ENCODE assay signal across 9 cellular contexts in genomic region chr22:24807284-24807950, GRCh38. TPM values are rescaled to one million over a fixed set of nuclear protein-coding genes. Genes with fewer than 3 reads are reported as not detected.
A peak's percentile ranks its signal among the peaks of the same experiment; 100 is the strongest.
DNase-seq lines count a peak whose midpoint lies in the region; TF ChIP-seq lines count a peak whose summit lies in the region.
"Had no signal": no experiment of that assay in that cellular context is flagged by ENCODE, and none has a peak within 500 bp of the region (broad histone marks: within the 10 kb centered on the region; RNA-seq: fewer than 3 reads in every experiment).

No MANE protein-coding gene starts in this region.

- peak overlapping the region; percentile 72; the same call in 1 of the 2 replicates for H3K4me3 ChIP-seq in iPS-20b (ENCODE audit: low read length)
- H3K4me3 ChIP-seq in sigmoid colon = no peak overlapping the region

- H3K27ac Mint-ChIP-seq in brain = peak overlapping the region; percentile 8 to 99 (median 48)
- no peak overlapping the region for H3K27ac Mint-ChIP-seq in MCF 10A (ENCODE audit: low read depth, unreplicated experiment)

- H3K27me3 ChIP-seq in iPS-20b (ENCODE audit: insufficient read depth, low read length) (peaks cover 8% of the 10 kb centered on the region), sigmoid colon (no peaks in the 10 kb centered on the region)

- H3K36me3 ChIP-seq in iPS-20b (ENCODE audit: insufficient read depth, low read depth, low read length) (no peaks in the 10 kb centered on the region), sigmoid colon (no peaks in the 10 kb centered on the region)

- H3K4me3 Mint-ChIP-seq in brain (peak overlapping the region; percentile 74 to 82 (median 78)), MCF 10A (ENCODE audit: unreplicated experiment) (no peak overlapping the region)

- CTCF ChIA-PET in MCF 10A (lab: Yijun Ruan, JAX) = no interaction called here

- no peaks in the 10 kb centered on the region for H3K4me1 ChIP-seq in iPS-20b (ENCODE audit: insufficient read depth, low read length)
- peaks cover 0 to 42% (median 25%) of the 10 kb centered on the region in 4 donors for H3K4me1 ChIP-seq in sigmoid colon

- no TSS peak for BruUV-seq in MCF 10A (replicated peaks; lab: Mats Ljungman, UMichigan)

- H3K36me3 Mint-ChIP-seq in brain (no peaks in the 10 kb centered on the region), MCF 10A (ENCODE audit: insufficient read depth, unreplicated experiment) (no peaks in the 10 kb centered on the region)

- no peak for TF ChIP-seq EP300 in sigmoid colon (IDR thresholded peaks at IDR 0.05)

- H3K9me3 ChIP-seq in iPS-20b (ENCODE audit: insufficient read depth, low read depth, low read length) (no peaks in the 10 kb centered on the region), sigmoid colon (no peaks in the 10 kb centered on the region)

- H3K4me1 Mint-ChIP-seq in brain (peaks cover 49% of the 10 kb centered on the region), MCF 10A (ENCODE audit: insufficient read depth, unreplicated experiment) (no peaks in the 10 kb centered on the region)

- WGBS in sigmoid colon, 2 donors = 79 to 80% methylated on average over 11 of the region's 11 CpGs

- H3K9me3 Mint-ChIP-seq in brain = peaks cover 0 to 5% (median 0%) of the 10 kb centered on the region in 5 experiments
- H3K9me3 Mint-ChIP-seq in MCF 10A (ENCODE audit: unreplicated experiment) = no peaks in the 10 kb centered on the region

- H3K27me3 Mint-ChIP-seq in brain (peaks cover 32% of the 10 kb centered on the region), MCF 10A (ENCODE audit: insufficient read depth, unreplicated experiment) (peaks cover 49% of the 10 kb centered on the region)

- POLR2A ChIA-PET in MCF 10A (lab: Yijun Ruan, JAX) = no interaction called here

- H3K27ac ChIP-seq in iPS-20b (ENCODE audit: low read length) = no peak overlapping the region
- peak overlapping the region; percentile 23 to 79 (median 78) for H3K27ac ChIP-seq in sigmoid colon

- intact Hi-C loops in sigmoid colon (cut with DNase I) (no loop called here), MCF 10A (cut with micrococcal nuclease) (no loop called here)

- peak; percentile 11 for DNase-seq in LHCN-M2 (ENCODE audit: low read depth)
- no peak for DNase-seq in sigmoid colon
- no peak for DNase-seq in NCI-H1417 (lab: John Stamatoyannopoulos, UW)
- no peak for DNase-seq in NK-92 (lab: John Stamatoyannopoulos, UW; ENCODE audit: unreplicated experiment)
- no peak for DNase-seq in stimulated activated CD4-positive, alpha-beta T cell treated with anti-CD3 and anti-CD28 coated beads, Interleukin-15, amount 100 ng/mL, for 24 hours
- no peak for DNase-seq in MCF 10A (ENCODE audit: unreplicated experiment)

- TF ChIP-seq POLR2A in sigmoid colon (IDR thresholded peaks at IDR 0.05) = no peak

- TF ChIP-seq CTCF in brain (conservative IDR thresholded peaks at IDR 0.05) (no peak), sigmoid colon (IDR thresholded peaks at IDR 0.05) (no peak), MCF 10A (IDR thresholded peaks at IDR 0.05; ENCODE audit: unreplicated experiment) (no peak)

- no peak overlapping the region for H3K9ac ChIP-seq in iPS-20b (ENCODE audit: low read depth, low read length)

RNA-seq across cellular contexts. Expression of gene SGSM1, which starts 1.4 kb away (rescaled TPM):
- total RNA-seq in LHCN-M2 (2014; rRNA removed) (not detected in 2 replicates), sigmoid colon (1 to 10 TPM; 2.3 to 3.6 (median 3.5) TPM), MCF 10A (2022) (0.10 and 0.14 TPM in 2 replicates)
- polyA plus RNA-seq in LHCN-M2 (2012) = not detected
- polyA plus RNA-seq in brain (ENCODE audit: insufficient read depth, low read depth, low replicate concordance) (11.4 TPM), sigmoid colon (1 to 10 TPM in 1 of 3 donors, under 1 TPM in 2; 0.46 to 1.1 (median 0.60) TPM)

RNA-seq across cellular contexts. Expression of gene PIWIL3, which starts 32.9 kb away (rescaled TPM):
- not detected in 2 replicates for total RNA-seq in LHCN-M2 (2014; rRNA removed)
- not detected for polyA plus RNA-seq in LHCN-M2 (2012)
- not detected for polyA plus RNA-seq in brain (ENCODE audit: insufficient read depth, low read depth, low replicate concordance)
- total RNA-seq in sigmoid colon = not detected
- polyA plus RNA-seq in sigmoid colon = not detected
- not detected in 2 replicates for total RNA-seq in MCF 10A (2022)
- total RNA-seq: activated CD8-positive, alpha-beta memory T cell treated with anti-CD3 and anti-CD28 coated beads for 36 hours had no signal
